ENCODE assay signal across 30 cellular contexts in genomic region chr1:211501671-211502413, GRCh38. TPM values are rescaled to one million over a fixed set of nuclear protein-coding genes. Genes with fewer than 3 reads are reported as not detected.
"Had no signal": no experiment of that assay in that cellular context is flagged by ENCODE, and none has a peak within 500 bp of the region (broad histone marks: within the 10 kb centered on the region; RNA-seq: fewer than 3 reads in every experiment).

No MANE protein-coding gene starts in this region.

- DNase-seq: activated CD4-positive, alpha-beta T cell treated with anti-CD3 and anti-CD28 coated beads, Interleukin-2, amount 10 ng/mL, durations not matched to agents 7 days and 5 days; activated CD8-positive, alpha-beta memory T cell treated with anti-CD3 and anti-CD28 coated beads, Interleukin-2, amount 10 ng/mL, durations not matched to agents 7 days and 5 days; activated CD8-positive, alpha-beta T cell treated with anti-CD3 and anti-CD28 coated beads for 36 hours; activated T-cell treated with anti-CD3 and anti-CD28 coated beads, Interleukin-2, amount 50 U/mL, for 1 hour; amniotic stem cell; effector CD4-positive, alpha-beta T cell; foreskin melanocyte; glutamatergic neuron; hippocampal formation; kidney glomerular epithelial cell; left lung; pancreas; right cardiac atrium; stimulated activated CD4-positive, alpha-beta T cell treated with anti-CD3 and anti-CD28 coated beads, Interleukin-1b, Interleukin-23, amount 100 ng/mL, for 48 hours; stimulated activated naive CD8-positive, alpha-beta T cell treated with anti-CD3 and anti-CD28 coated beads, Interleukin-15, amount 100 ng/mL, for 72 hours; T-cell had no signal

- H3K27me3 ChIP-seq: pancreas, tibial nerve had no signal

- H3K36me3 ChIP-seq: left lung, neutrophil, pancreas, tibial nerve had no signal

- H3K4me3 ChIP-seq: left lung, lung, pancreas, skin epidermis, tibial nerve had no signal

- H3K27ac Mint-ChIP-seq: activated CD4-positive, alpha-beta T cell treated with anti-CD3 and anti-CD28 coated beads, Interleukin-2, amount 10 ng/mL, durations not matched to agents 7 days and 5 days; activated CD8-positive, alpha-beta memory T cell treated with anti-CD3 and anti-CD28 coated beads, Interleukin-2, amount 10 ng/mL, durations not matched to agents 7 days and 5 days; activated CD8-positive, alpha-beta T cell treated with anti-CD3 and anti-CD28 coated beads for 36 hours; activated naive CD8-positive, alpha-beta T cell; activated T-helper 17 cell treated with anti-CD3 and anti-CD28 coated beads, Interleukin-2, amount 50 U/mL, for 72 hours; dendritic cell treated with granulocyte-macrophage colony-stimulating factor and Interleukin-4, amounts not matched to agents 40 ng/mL and 50 ng/mL, for 4 days; natural killer cell treated with Interleukin-12 subunit alpha and Interleukin-12 subunit beta and Interleukin-15 and Interleukin-18, amount 100 ng/mL, for 72 hours; stimulated activated effector memory CD8-positive, alpha-beta T cell treated with anti-CD3 and anti-CD28 coated beads, Interleukin-12 subunit alpha, Interleukin-12 subunit beta, amount 100 ng/mL, for 72 hours; stimulated activated naive CD8-positive, alpha-beta T cell treated with anti-CD3 and anti-CD28 coated beads, Interleukin-15, amount 100 ng/mL, for 72 hours; T-cell; T-helper 2 cell treated with Interferon-gamma antibody and Interleukin-4, amounts not matched to agents 5 μg/mL and 100 μg/mL, for 36 hours had no signal

- H3K27ac ChIP-seq: left lung, neutrophil, pancreas, skin epidermis, tibial nerve, VCaP had no signal

- H3K4me1 Mint-ChIP-seq: activated CD8-positive, alpha-beta memory T cell treated with anti-CD3 and anti-CD28 coated beads, Interleukin-2, amount 10 ng/mL, durations not matched to agents 7 days and 5 days; activated T-helper 17 cell treated with anti-CD3 and anti-CD28 coated beads, Interleukin-2, amount 50 U/mL, for 72 hours; stimulated activated effector memory CD8-positive, alpha-beta T cell treated with anti-CD3 and anti-CD28 coated beads, Interleukin-12 subunit alpha, Interleukin-12 subunit beta, amount 100 ng/mL, for 72 hours; stimulated activated naive CD8-positive, alpha-beta T cell treated with anti-CD3 and anti-CD28 coated beads, Interleukin-15, amount 100 ng/mL, for 72 hours had no signal

- H3K4me3 Mint-ChIP-seq: activated CD4-positive, alpha-beta T cell treated with anti-CD3 and anti-CD28 coated beads, Interleukin-2, amount 10 ng/mL, durations not matched to agents 7 days and 5 days; activated CD8-positive, alpha-beta memory T cell treated with anti-CD3 and anti-CD28 coated beads, Interleukin-2, amount 10 ng/mL, durations not matched to agents 7 days and 5 days; activated CD8-positive, alpha-beta T cell treated with anti-CD3 and anti-CD28 coated beads for 36 hours; activated naive CD8-positive, alpha-beta T cell; activated T-helper 17 cell treated with anti-CD3 and anti-CD28 coated beads, Interleukin-2, amount 50 U/mL, for 72 hours; dendritic cell treated with granulocyte-macrophage colony-stimulating factor and Interleukin-4, amounts not matched to agents 40 ng/mL and 50 ng/mL, for 4 days; natural killer cell treated with Interleukin-12 subunit alpha and Interleukin-12 subunit beta and Interleukin-15 and Interleukin-18, amount 100 ng/mL, for 72 hours; stimulated activated effector memory CD8-positive, alpha-beta T cell treated with anti-CD3 and anti-CD28 coated beads, Interleukin-12 subunit alpha, Interleukin-12 subunit beta, amount 100 ng/mL, for 72 hours; stimulated activated naive CD8-positive, alpha-beta T cell treated with anti-CD3 and anti-CD28 coated beads, Interleukin-15, amount 100 ng/mL, for 72 hours; T-cell; T-helper 2 cell treated with Interferon-gamma antibody and Interleukin-4, amounts not matched to agents 5 μg/mL and 100 μg/mL, for 36 hours had no signal

- H3K9me3 ChIP-seq: left lung, neutrophil, pancreas, tibial nerve had no signal

- H3K9me3 Mint-ChIP-seq: activated CD4-positive, alpha-beta T cell treated with anti-CD3 and anti-CD28 coated beads, Interleukin-2, amount 10 ng/mL, durations not matched to agents 7 days and 5 days; activated CD8-positive, alpha-beta T cell treated with anti-CD3 and anti-CD28 coated beads for 36 hours; activated T-helper 17 cell treated with anti-CD3 and anti-CD28 coated beads, Interleukin-2, amount 50 U/mL, for 72 hours; dendritic cell treated with granulocyte-macrophage colony-stimulating factor and Interleukin-4, amounts not matched to agents 40 ng/mL and 50 ng/mL, for 4 days; natural killer cell treated with Interleukin-12 subunit alpha and Interleukin-12 subunit beta and Interleukin-15 and Interleukin-18, amount 100 ng/mL, for 72 hours; stimulated activated effector memory CD8-positive, alpha-beta T cell treated with anti-CD3 and anti-CD28 coated beads, Interleukin-12 subunit alpha, Interleukin-12 subunit beta, amount 100 ng/mL, for 72 hours; stimulated activated naive CD8-positive, alpha-beta T cell treated with anti-CD3 and anti-CD28 coated beads, Interleukin-15, amount 100 ng/mL, for 72 hours; T-cell; T-helper 2 cell treated with Interferon-gamma antibody and Interleukin-4, amounts not matched to agents 5 μg/mL and 100 μg/mL, for 36 hours had no signal

- H3K27me3 Mint-ChIP-seq: activated naive CD8-positive, alpha-beta T cell had no signal

- H3K36me3 Mint-ChIP-seq: activated CD8-positive, alpha-beta memory T cell treated with anti-CD3 and anti-CD28 coated beads, Interleukin-2, amount 10 ng/mL, durations not matched to agents 7 days and 5 days; activated naive CD8-positive, alpha-beta T cell; natural killer cell treated with Interleukin-12 subunit alpha and Interleukin-12 subunit beta and Interleukin-15 and Interleukin-18, amount 100 ng/mL, for 72 hours; stimulated activated effector memory CD8-positive, alpha-beta T cell treated with anti-CD3 and anti-CD28 coated beads, Interleukin-12 subunit alpha, Interleukin-12 subunit beta, amount 100 ng/mL, for 72 hours; T-cell had no signal

- H3K4me1 ChIP-seq: pancreas, tibial nerve had no signal

RNA-seq across cellular contexts. Expression of gene RD3, which starts 9.9 kb away (rescaled TPM):
- total RNA-seq: activated CD4-positive, alpha-beta T cell treated with anti-CD3 and anti-CD28 coated beads, Interleukin-2, amount 10 ng/mL, durations not matched to agents 7 days and 5 days; activated CD8-positive, alpha-beta memory T cell treated with anti-CD3 and anti-CD28 coated beads, Interleukin-2, amount 10 ng/mL, durations not matched to agents 7 days and 5 days; activated CD8-positive, alpha-beta T cell treated with anti-CD3 and anti-CD28 coated beads for 36 hours; activated T-helper 17 cell treated with anti-CD3 and anti-CD28 coated beads, Interleukin-2, amount 50 U/mL, for 72 hours; chondrocyte; left lung; natural killer cell treated with Interleukin-12 subunit alpha and Interleukin-12 subunit beta and Interleukin-15 and Interleukin-18, amount 100 ng/mL, for 72 hours; pulmonary artery endothelial cell; T-cell; urinary bladder had no signal
